Comparison of ENCODE assay signal across 8 cellular contexts in the genomic region with DNA sequence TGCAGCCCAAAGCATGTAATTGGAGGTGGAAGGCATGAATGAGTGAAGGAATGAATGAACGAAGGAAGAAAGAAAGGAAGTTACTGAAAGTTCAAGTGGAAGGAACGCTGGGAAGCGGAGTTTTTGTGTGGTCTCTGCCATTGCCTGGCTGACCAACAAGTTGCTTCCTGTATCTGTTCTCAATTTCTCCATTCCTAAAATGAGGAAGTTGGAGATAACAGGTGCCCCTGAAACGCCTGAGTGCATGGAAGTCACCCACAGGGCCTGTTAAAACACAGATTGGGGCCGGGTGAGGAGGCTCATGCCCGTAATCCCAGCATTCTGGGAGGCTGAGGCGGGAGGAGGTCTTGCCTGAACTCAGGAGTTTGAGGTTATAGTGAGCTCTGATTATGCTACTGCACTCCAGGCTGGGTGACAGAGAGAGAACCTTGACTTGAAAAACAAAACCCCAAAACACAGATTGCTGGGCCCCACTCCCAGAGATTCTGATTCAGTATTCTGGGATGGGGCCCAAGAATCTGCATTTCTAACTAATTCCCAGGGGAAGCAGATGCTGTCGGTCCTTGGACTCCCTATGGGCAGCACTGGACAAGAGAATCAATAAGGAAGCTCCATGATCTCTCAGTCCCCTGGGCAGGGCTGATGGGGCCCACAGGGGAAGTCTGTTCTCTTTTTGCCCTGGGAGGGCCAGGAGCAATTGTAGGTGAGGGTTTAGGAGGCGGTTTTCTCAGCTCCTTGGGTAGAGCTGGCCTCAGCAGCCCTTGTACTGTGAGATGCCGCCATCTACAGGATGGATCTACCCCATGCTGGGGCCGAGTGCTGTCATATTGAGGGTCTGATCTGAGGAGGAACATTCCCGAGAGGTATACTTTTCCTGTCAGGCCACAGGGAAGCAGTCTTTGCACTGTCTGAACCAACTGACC. TPM values are rescaled to one million over a fixed set of nuclear protein-coding genes. Genes with fewer than 3 reads are reported as not detected.
DNase-seq lines count a peak whose midpoint lies in the region; ATAC-seq and TF ChIP-seq lines count a peak whose summit lies in the region.

No MANE protein-coding gene starts in this region.

- intact Hi-C loops in sigmoid colon (cut with DNase I) = loop anchor here (1.0 to 5.0 kb wide), 3 partner anchors 48 to 144 kb away; partner anchors contain the start of gene FUCA1

- no peaks in the 10 kb centered on the region for H3K4me1 ChIP-seq in RWPE2 (ENCODE audit: insufficient read depth, poor library complexity, severe bottlenecking)
- peaks cover 0 to 17% of the 10 kb centered on the region in 2 donors for H3K4me1 ChIP-seq in right atrium auricular region
- peaks cover 0 to 26% (median 21%) of the 10 kb centered on the region in 4 donors for H3K4me1 ChIP-seq in sigmoid colon

- H3K4me3 ChIP-seq in BJ (ENCODE audit: low read depth, low read length) = no peak overlapping the region
- H3K4me3 ChIP-seq in RWPE2 (ENCODE audit: severe bottlenecking) = no peak overlapping the region
- no peak overlapping the region for H3K4me3 ChIP-seq in right atrium auricular region
- H3K4me3 ChIP-seq in sigmoid colon = no peak overlapping the region

- CTCF ChIA-PET in BJ (lab: Yijun Ruan, JAX) = interaction anchor here (0.6 to 2.9 kb wide), 19 partner anchors 10 to 420 kb away, joined by 3 to 24 read pairs (median 4); partner anchors contain the start of genes GALE and PITHD1

- POLR2A ChIA-PET in BJ (lab: Charles Lee) = interaction anchor here (0.6 kb wide), 1 partner anchor 12 kb away, joined by 7 read pairs; no protein-coding TSS in a partner anchor

- H3K9me3 Mint-ChIP-seq in activated naive CD8-positive, alpha-beta T cell treated with anti-CD3 and anti-CD28 coated beads for 36 hours = no peaks in the 10 kb centered on the region

- H3K4me1 Mint-ChIP-seq in activated naive CD8-positive, alpha-beta T cell treated with anti-CD3 and anti-CD28 coated beads for 36 hours = peaks cover 22% of the 10 kb centered on the region

- no peak for TF ChIP-seq EP300 in sigmoid colon (IDR thresholded peaks at IDR 0.05)

- H3K27me3 ChIP-seq in BJ (ENCODE audit: control insufficient read depth, insufficient read depth, low read length) (0 out of 2 replicates have a peak, but pooled peaks cover 1% of the 10 kb centered on the region), RWPE2 (ENCODE audit: insufficient read depth, poor library complexity, severe bottlenecking) (no peaks in the 10 kb centered on the region), right atrium auricular region (no peaks in the 10 kb centered on the region), sigmoid colon (no peaks in the 10 kb centered on the region)

- DNase-seq in BJ (ENCODE audit: low read depth) (no peak), HuH-7 (ENCODE audit: low spot score) (peak; percentile 89), RWPE2 (ENCODE audit: low spot score) (no peak), right atrium auricular region (ENCODE audit: low spot score) (peak; percentile 72), sigmoid colon (peak; percentile 81)
- DNase-seq in activated naive CD8-positive, alpha-beta T cell treated with anti-CD3 and anti-CD28 coated beads for 36 hours = peak; percentile 61

- in situ Hi-C loops in GM18951 (cut with MboI; ENCODE audit: low sequenced_read_pairs, unreplicated experiment) = loop anchor here (10.0 kb wide), 1 partner anchor 112 kb away; the partner anchor contains the start of gene GALE

- TF ChIP-seq CTCF in BJ (IDR thresholded peaks at IDR 0.05; ENCODE audit: insufficient read depth, low read depth, low read length) = peak; percentile 72
- TF ChIP-seq CTCF in RWPE2 (IDR thresholded peaks at IDR 0.05; ENCODE audit: poor library complexity, severe bottlenecking) = peak; percentile 79
- TF ChIP-seq CTCF in right atrium auricular region (IDR thresholded peaks at IDR 0.05) = peak; percentile 12 to 69
- peak in 3 of 4 experiments; percentile 20 to 58 (median 52) for TF ChIP-seq CTCF in sigmoid colon (IDR thresholded peaks at IDR 0.05)

- no peaks in the 10 kb centered on the region for H3K27me3 Mint-ChIP-seq in activated naive CD8-positive, alpha-beta T cell treated with anti-CD3 and anti-CD28 coated beads for 36 hours

- H3K9me3 ChIP-seq in RWPE2 (ENCODE audit: severe bottlenecking) (no peaks in the 10 kb centered on the region), right atrium auricular region (no peaks in the 10 kb centered on the region), sigmoid colon (no peaks in the 10 kb centered on the region)

- TF ChIP-seq POLR2A in GM18951 (IDR thresholded peaks at IDR 0.05; ENCODE audit: extremely low read depth, insufficient read depth, insufficient read length) (peak; percentile 31), sigmoid colon (IDR thresholded peaks at IDR 0.05) (no peak)

- WGBS in sigmoid colon, 2 donors = 35 to 40% methylated on average over 12 of the region's 12 CpGs

- no peak overlapping the region for H3K27ac Mint-ChIP-seq in activated naive CD8-positive, alpha-beta T cell treated with anti-CD3 and anti-CD28 coated beads for 36 hours

- H3K36me3 Mint-ChIP-seq in activated naive CD8-positive, alpha-beta T cell treated with anti-CD3 and anti-CD28 coated beads for 36 hours = no peaks in the 10 kb centered on the region

- H3K27ac ChIP-seq in RWPE2 (ENCODE audit: poor library complexity, severe bottlenecking) = no peak overlapping the region
- H3K27ac ChIP-seq in right atrium auricular region = no peak overlapping the region
- no peak overlapping the region for H3K27ac ChIP-seq in sigmoid colon

- ATAC-seq in RWPE2 (ENCODE audit: low read depth) (peak; percentile 96), HG03469 (IDR thresholded peaks at IDR 0.05; ENCODE audit: unreplicated experiment) (no peak)

- no peaks in the 10 kb centered on the region for H3K36me3 ChIP-seq in BJ (ENCODE audit: control insufficient read depth, insufficient read depth, low read length)
- no peaks in the 10 kb centered on the region for H3K36me3 ChIP-seq in RWPE2 (ENCODE audit: low read depth)
- no peaks in the 10 kb centered on the region for H3K36me3 ChIP-seq in right atrium auricular region
- no peaks in the 10 kb centered on the region for H3K36me3 ChIP-seq in sigmoid colon

- H3K4me3 Mint-ChIP-seq in activated naive CD8-positive, alpha-beta T cell treated with anti-CD3 and anti-CD28 coated beads for 36 hours = no peak overlapping the region

RNA-seq across cellular contexts. Expression of gene CNR2, which starts 3.3 kb away (rescaled TPM):
- polyA plus RNA-seq in BJ (2011; rRNA removed) (not detected in 2 replicates), sigmoid colon (1 to 10 TPM in 1 of 3 donors, under 1 TPM in 1, not detected in 1; 0.23 to 4.2 TPM)
- not detected in 2 replicates for polyA minus RNA-seq in BJ (2011; rRNA and poly(A)+ RNA removed)
- total RNA-seq in activated naive CD8-positive, alpha-beta T cell treated with anti-CD3 and anti-CD28 coated beads for 36 hours = under 1 TPM; 0.16 to 0.28 TPM
- total RNA-seq in right atrium auricular region (under 1 TPM in 1 of 2 donors, not detected in 1; 0.04 TPM), sigmoid colon (not detected)

RNA-seq across cellular contexts. Expression of gene PNRC2, which starts 43.2 kb away (rescaled TPM):
- polyA plus RNA-seq in BJ (2011; rRNA removed) (30.0 and 51.1 TPM in 2 replicates), sigmoid colon (100 to 1,000 TPM; 104 to 223 (median 162) TPM)
- 22.0 and 27.6 TPM in 2 replicates for polyA minus RNA-seq in BJ (2011; rRNA and poly(A)+ RNA removed)
- total RNA-seq in activated naive CD8-positive, alpha-beta T cell treated with anti-CD3 and anti-CD28 coated beads for 36 hours = 100 to 1,000 TPM; 162 to 165 TPM
- total RNA-seq in right atrium auricular region (100 to 1,000 TPM in 1 of 2 donors, 10 to 100 TPM in 1; 92.3 to 105 TPM), sigmoid colon (100 to 1,000 TPM; 111 to 198 (median 154) TPM)

RNA-seq across cellular contexts. Expression of gene FUCA1, which starts 48.4 kb away (rescaled TPM):
- polyA plus RNA-seq in BJ (2011; rRNA removed) (12.5 and 22.8 TPM in 2 replicates), sigmoid colon (100 to 1,000 TPM in 1 of 3 donors, 10 to 100 TPM in 2; 46.2 to 260 (median 83.1) TPM)
- polyA minus RNA-seq in BJ (2011; rRNA and poly(A)+ RNA removed) = 4.0 and 4.5 TPM in 2 replicates
- 1 to 10 TPM; 4.7 to 5.1 TPM for total RNA-seq in activated naive CD8-positive, alpha-beta T cell treated with anti-CD3 and anti-CD28 coated beads for 36 hours
- total RNA-seq in right atrium auricular region (10 to 100 TPM; 17.0 to 21.0 TPM), sigmoid colon (10 to 100 TPM; 14.1 to 28.9 (median 21.8) TPM)

Comparison
In these comparisons a context has a peak if more than half of its experiments do, and no peak if none do; other contexts are left out.
1. DNase-seq: peak in HuH-7 (single experiment), activated naive CD8-positive, alpha-beta T cell treated with anti-CD3 and anti-CD28 coated beads for 36 hours (single experiment), right atrium auricular region (single experiment) and sigmoid colon (single experiment); none in BJ (single experiment) and RWPE2 (single experiment).
2. Peak in every context shown above with its lines, with median percentiles within 50 percentile points of each other: CTCF ChIP-seq.